In genomic region chr9:83491413-83491812, GRCh38 we compare ENCODE assay signal across 20 cellular contexts.
"Had no signal": no experiment of that assay in that cellular context is flagged by ENCODE, and none has a peak within 500 bp of the region (broad histone marks: within the 10 kb centered on the region; RNA-seq: fewer than 3 reads in every experiment).

No MANE protein-coding gene starts in this region.

- H3K4me3 ChIP-seq: adrenal gland, SJSA1 had no signal

- H3K27me3 ChIP-seq: adrenal gland, SJSA1 had no signal

- H3K4me1 ChIP-seq: adrenal gland had no signal

- H3K36me3 ChIP-seq: adrenal gland, SJSA1 had no signal

- H3K27ac ChIP-seq: adrenal gland, SJSA1 had no signal

- DNase-seq: activated CD4-positive, alpha-beta T cell treated with anti-CD3 and anti-CD28 coated beads for 4 hours; activated CD8-positive, alpha-beta memory T cell treated with anti-CD3 and anti-CD28 coated beads, Interleukin-2, amount 50 U/mL, for 48 hours; activated CD8-positive, alpha-beta T cell treated with anti-CD3 and anti-CD28 coated beads for 36 hours; activated naive CD4-positive, alpha-beta T cell treated with anti-CD3 and anti-CD28 coated beads, Interleukin-2, amount 50 U/mL, for 16 hours; activated naive CD8-positive, alpha-beta T cell treated with anti-CD3 and anti-CD28 coated beads, Interleukin-2, amount 10 ng/mL, durations not matched to agents 7 days and 5 days; activated T-cell treated with anti-CD3 and anti-CD28 coated beads, Interleukin-2, amount 50 U/mL, for 1 hour; adrenal gland; anterior cingulate cortex; caudate nucleus; KG1; NCI-H1092; NCI-H1417; NCI-H1694; NCI-H2029 treated with DMSO at 0.1 percent for 48 hours; NCI-H345; NCI-H524; SHP77; SW 1271 had no signal

- H3K9me3 ChIP-seq: adrenal gland, SJSA1 had no signal

- FAIRE-seq: RCC 7860 had no signal
